1 cellular context compared by ENCODE assay signal in the genomic region with DNA sequence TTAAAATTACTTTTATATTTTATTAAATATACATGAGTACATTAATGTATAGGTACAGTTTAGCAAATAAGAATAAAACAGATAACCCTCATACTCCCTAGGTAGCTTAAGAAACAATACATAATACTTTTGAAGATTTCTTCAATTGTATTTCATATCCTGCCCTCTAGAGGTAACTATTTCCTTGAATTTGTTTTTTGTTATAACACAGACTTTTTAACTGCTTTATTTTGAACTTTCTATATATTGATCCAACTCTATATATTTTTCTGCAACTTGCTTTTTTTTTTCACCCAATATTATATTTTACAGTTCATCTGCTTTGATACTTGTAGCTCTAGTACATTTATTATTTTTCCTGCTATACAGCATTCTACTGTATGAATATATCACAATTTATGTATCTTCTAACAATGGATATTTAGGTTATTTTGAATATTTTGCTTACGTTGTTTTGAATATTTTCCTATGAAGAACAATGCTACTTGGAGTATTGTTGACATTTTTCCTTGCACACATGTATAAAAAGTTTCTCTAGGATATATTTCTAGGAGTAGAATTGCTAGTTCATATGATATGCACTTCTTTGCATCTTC.
TF ChIP-seq lines count a peak whose summit lies in the region.

No MANE protein-coding gene starts in this region.

TF ChIP-seq in HCT116, 20 proteins besides CTCF, POLR2A, EP300 and RAD21 (continued from another document):
- TF ChIP-seq, protein P1, sequence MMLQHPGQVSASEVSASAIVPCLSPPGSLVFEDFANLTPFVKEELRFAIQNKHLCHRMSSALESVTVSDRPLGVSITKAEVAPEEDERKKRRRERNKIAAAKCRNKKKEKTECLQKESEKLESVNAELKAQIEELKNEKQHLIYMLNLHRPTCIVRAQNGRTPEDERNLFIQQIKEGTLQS (IDR thresholded peaks at IDR 0.05) = no peak
- TF ChIP-seq SIN3A (IDR thresholded peaks at IDR 0.05; ENCODE audit: low read depth) (no peak), FOSL1 (IDR thresholded peaks at IDR 0.05; ENCODE audit: low read depth) (no peak), POLR2AphosphoS5 (IDR thresholded peaks at IDR 0.05; ENCODE audit: low read depth, low read length) (no peak), TCF7L2 (IDR thresholded peaks at IDR 0.05; ENCODE audit: borderline replicate concordance, extremely low read depth, insufficient read depth, insufficient read length) (no peak), ZNF274 (IDR thresholded peaks at IDR 0.05; ENCODE audit: low read depth, low read length) (no peak), EGR1 (IDR thresholded peaks at IDR 0.05; ENCODE audit: low read depth) (no peak), JUND (IDR thresholded peaks at IDR 0.05) (no peak), ZFX (IDR thresholded peaks at IDR 0.05) (no peak)
- TF ChIP-seq, protein P2, sequence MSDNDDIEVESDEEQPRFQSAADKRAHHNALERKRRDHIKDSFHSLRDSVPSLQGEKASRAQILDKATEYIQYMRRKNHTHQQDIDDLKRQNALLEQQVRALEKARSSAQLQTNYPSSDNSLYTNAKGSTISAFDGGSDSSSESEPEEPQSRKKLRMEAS (IDR thresholded peaks at IDR 0.05) = no peak
- TF ChIP-seq, protein P3, sequence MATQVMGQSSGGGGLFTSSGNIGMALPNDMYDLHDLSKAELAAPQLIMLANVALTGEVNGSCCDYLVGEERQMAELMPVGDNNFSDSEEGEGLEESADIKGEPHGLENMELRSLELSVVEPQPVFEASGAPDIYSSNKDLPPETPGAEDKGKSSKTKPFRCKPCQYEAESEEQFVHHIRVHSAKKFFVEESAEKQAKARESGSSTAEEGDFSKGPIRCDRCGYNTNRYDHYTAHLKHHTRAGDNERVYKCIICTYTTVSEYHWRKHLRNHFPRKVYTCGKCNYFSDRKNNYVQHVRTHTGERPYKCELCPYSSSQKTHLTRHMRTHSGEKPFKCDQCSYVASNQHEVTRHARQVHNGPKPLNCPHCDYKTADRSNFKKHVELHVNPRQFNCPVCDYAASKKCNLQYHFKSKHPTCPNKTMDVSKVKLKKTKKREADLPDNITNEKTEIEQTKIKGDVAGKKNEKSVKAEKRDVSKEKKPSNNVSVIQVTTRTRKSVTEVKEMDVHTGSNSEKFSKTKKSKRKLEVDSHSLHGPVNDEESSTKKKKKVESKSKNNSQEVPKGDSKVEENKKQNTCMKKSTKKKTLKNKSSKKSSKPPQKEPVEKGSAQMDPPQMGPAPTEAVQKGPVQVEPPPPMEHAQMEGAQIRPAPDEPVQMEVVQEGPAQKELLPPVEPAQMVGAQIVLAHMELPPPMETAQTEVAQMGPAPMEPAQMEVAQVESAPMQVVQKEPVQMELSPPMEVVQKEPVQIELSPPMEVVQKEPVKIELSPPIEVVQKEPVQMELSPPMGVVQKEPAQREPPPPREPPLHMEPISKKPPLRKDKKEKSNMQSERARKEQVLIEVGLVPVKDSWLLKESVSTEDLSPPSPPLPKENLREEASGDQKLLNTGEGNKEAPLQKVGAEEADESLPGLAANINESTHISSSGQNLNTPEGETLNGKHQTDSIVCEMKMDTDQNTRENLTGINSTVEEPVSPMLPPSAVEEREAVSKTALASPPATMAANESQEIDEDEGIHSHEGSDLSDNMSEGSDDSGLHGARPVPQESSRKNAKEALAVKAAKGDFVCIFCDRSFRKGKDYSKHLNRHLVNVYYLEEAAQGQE (IDR thresholded peaks at IDR 0.05; ENCODE audit: low read depth) = no peak
